19 cellular contexts compared by ENCODE assay signal in the genomic region with DNA sequence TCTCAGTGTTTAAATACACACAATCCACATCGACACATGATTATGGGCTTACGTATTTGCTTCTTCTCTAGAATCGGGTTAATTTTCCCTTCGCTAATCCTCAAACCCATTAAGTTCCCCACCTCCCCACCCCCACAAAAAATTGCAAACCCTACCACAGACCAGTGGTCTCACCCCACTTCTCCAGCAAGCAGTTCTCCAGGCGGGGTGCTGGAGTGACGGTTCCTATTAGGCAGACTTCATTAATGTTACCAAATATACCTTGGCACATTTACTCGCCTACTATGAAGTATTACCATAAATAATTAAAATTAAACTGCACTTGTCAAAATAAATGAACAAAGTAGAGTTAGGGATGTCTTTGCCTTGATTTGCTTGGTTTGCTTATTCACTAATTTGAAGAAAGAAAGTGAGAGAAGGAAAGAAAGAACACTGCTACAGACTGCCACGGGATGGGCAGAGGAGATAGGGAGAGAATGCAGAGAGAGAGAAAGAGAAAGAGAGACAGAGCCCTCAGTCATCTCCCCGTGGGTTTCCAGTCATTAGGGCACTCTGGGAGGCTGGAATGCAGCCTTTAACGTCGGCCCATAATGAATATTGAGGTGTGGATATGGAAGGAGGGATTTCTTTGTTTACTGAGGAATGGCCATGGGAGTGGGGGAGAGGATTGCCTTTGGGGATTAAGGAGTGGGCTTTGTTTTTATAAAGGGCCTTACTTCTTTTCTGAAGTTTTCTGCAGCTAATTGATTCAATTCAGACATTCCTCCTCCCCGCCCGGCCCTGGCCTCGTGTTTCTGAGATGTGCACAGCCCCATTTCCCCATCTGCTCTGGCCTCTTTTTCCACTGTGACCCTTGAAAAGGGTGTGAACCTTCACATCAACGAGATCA.
"Had no signal": no experiment of that assay in that cellular context is flagged by ENCODE, and none has a peak within 500 bp of the region (broad histone marks: within the 10 kb centered on the region; RNA-seq: fewer than 3 reads in every experiment).

No MANE protein-coding gene starts in this region.

- DNase-seq: erythroblast; foreskin melanocyte; heart left ventricle; hippocampal formation; kidney glomerular epithelial cell; mesendoderm; naive B cell; spleen; stimulated activated CD4-positive, alpha-beta T cell treated with anti-CD3 and anti-CD28 coated beads, Interleukin-15, amount 100 ng/mL, for 24 hours; stimulated activated CD4-positive, alpha-beta T cell treated with anti-CD3 and anti-CD28 coated beads, Interleukin-1b, Interleukin-23, amount 100 ng/mL, for 48 hours; stimulated activated CD4-positive, alpha-beta T cell treated with anti-CD3 and anti-CD28 coated beads, Interleukin-4, amount 100 ng/mL, for 24 hours; stimulated activated naive CD8-positive, alpha-beta T cell treated with anti-CD3 and anti-CD28 coated beads, Interleukin-15, amount 100 ng/mL, for 72 hours; testis; upper lobe of right lung had no signal

- H3K27ac ChIP-seq: heart left ventricle, neutrophil, spleen, testis, tibial nerve, upper lobe of right lung, vagina had no signal

- ATAC-seq: heart left ventricle; sciatic nerve; stimulated activated memory B cell treated with anti-CD40 and anti-IgM and Interleukin-4, amounts not matched to agents 10 μg/mL and 1 μg/mL and 100 μg/mL, for 72 hours; stimulated activated naive CD8-positive, alpha-beta T cell treated with anti-CD3 and anti-CD28 coated beads, Interleukin-15, amount 100 ng/mL, for 72 hours; upper lobe of right lung had no signal

- H3K4me3 ChIP-seq: heart left ventricle, spleen, testis, tibial nerve, upper lobe of right lung, vagina had no signal

- H3K36me3 ChIP-seq: heart left ventricle, neutrophil, spleen, tibial nerve, upper lobe of right lung, vagina had no signal

- H3K9me3 ChIP-seq: heart left ventricle, neutrophil, spleen, testis, tibial nerve, upper lobe of right lung, vagina had no signal

- H3K27me3 ChIP-seq: testis had no signal
